ENCODE assay signal across 8 cellular contexts in genomic region chr2:31324000-31324633, GRCh38.
A peak's percentile ranks its signal among the peaks of the same experiment; 100 is the strongest.
DNase-seq lines count a peak whose midpoint lies in the region; ATAC-seq and TF ChIP-seq lines count a peak whose summit lies in the region.
"Had no signal": no experiment of that assay in that cellular context is flagged by ENCODE, and none has a peak within 500 bp of the region (broad histone marks: within the 10 kb centered on the region; RNA-seq: fewer than 3 reads in every experiment).

No MANE protein-coding gene starts in this region.

- H3K4me1 ChIP-seq in uterus: no peaks in the 10 kb centered on the region
- no peaks in the 10 kb centered on the region for H3K4me1 ChIP-seq in colonic mucosa

- POLR2A ChIA-PET in activated CD8-positive, alpha-beta T cell treated with anti-CD3 and anti-CD28 coated beads for 36 hours (lab: Charles Lee): no interaction called here
- POLR2A ChIA-PET in HEK293T (lab: Yijun Ruan, JAX): no interaction called here

- H3K4me3 Mint-ChIP-seq in activated CD8-positive, alpha-beta T cell treated with anti-CD3 and anti-CD28 coated beads for 36 hours: no peak overlapping the region

- no peak overlapping the region for H3K4me3 ChIP-seq in uterus
- no peak overlapping the region for H3K4me3 ChIP-seq in colonic mucosa
- H3K4me3 ChIP-seq: SK-N-MC had no signal

- H3K9me3 ChIP-seq in uterus: no peaks in the 10 kb centered on the region
- no peaks in the 10 kb centered on the region for H3K9me3 ChIP-seq in colonic mucosa

- no peaks in the 10 kb centered on the region for H3K9me3 Mint-ChIP-seq in activated CD8-positive, alpha-beta T cell treated with anti-CD3 and anti-CD28 coated beads for 36 hours

- ATAC-seq in GM18909 (IDR thresholded peaks at IDR 0.05; ENCODE audit: poor library complexity, unreplicated experiment) (peak; percentile 80), HG03025 (IDR thresholded peaks at IDR 0.05; ENCODE audit: low FRiP score, unreplicated experiment) (peak; percentile 70)
- peak; percentile 56 for ATAC-seq in activated CD8-positive, alpha-beta T cell treated with anti-CD3 and anti-CD28 coated beads for 36 hours

- no peaks in the 10 kb centered on the region for H3K36me3 Mint-ChIP-seq in activated CD8-positive, alpha-beta T cell treated with anti-CD3 and anti-CD28 coated beads for 36 hours (ENCODE audit: low read depth)

- CTCF ChIA-PET in activated CD8-positive, alpha-beta T cell treated with anti-CD3 and anti-CD28 coated beads for 36 hours (lab: Charles Lee): interaction anchor here (3.6 kb wide), 1 partner anchor 9 kb away, joined by 14 read pairs; no protein-coding TSS in a partner anchor
- CTCF ChIA-PET in HEK293T (lab: Yijun Ruan, JAX): no interaction called here

- DNase-seq in activated CD8-positive, alpha-beta T cell treated with anti-CD3 and anti-CD28 coated beads for 36 hours: no peak
- DNase-seq in myocyte (ENCODE audit: low read depth) (peak; percentile 3), uterus (no peak), HEK293T (ENCODE audit: extremely low spot score) (no peak), colonic mucosa (no peak)

- no peak for TF ChIP-seq POLR2A in uterus (IDR thresholded peaks at IDR 0.05)

- H3K27me3 ChIP-seq in uterus (no peaks in the 10 kb centered on the region), colonic mucosa (no peaks in the 10 kb centered on the region)

- H3K9ac ChIP-seq in colonic mucosa (ENCODE audit: low read depth in 2 of 2, low read length in 2 of 2): no peak overlapping the region

- H3K27ac ChIP-seq in uterus (no peak overlapping the region), colonic mucosa (no peak overlapping the region)
- H3K27ac ChIP-seq: SK-N-MC had no signal

- TF ChIP-seq CTCF in activated CD8-positive, alpha-beta T cell treated with anti-CD3 and anti-CD28 coated beads for 36 hours (IDR thresholded peaks at IDR 0.05): no peak
- TF ChIP-seq CTCF in uterus (IDR thresholded peaks at IDR 0.05) (no peak), colonic mucosa (IDR thresholded peaks at IDR 0.05) (no peak)

- intact Hi-C loops in activated CD8-positive, alpha-beta T cell treated with anti-CD3 and anti-CD28 coated beads for 36 hours (cut with micrococcal nuclease): loop anchor here (10.0 kb wide), 1 partner anchor 149 kb away; no protein-coding TSS in a partner anchor
- intact Hi-C loops in uterus (cut with DNase I; ENCODE audit: low total_unique reads): no loop called here
- intact Hi-C loops in colonic mucosa (cut with DNase I): no loop called here

- no peaks in the 10 kb centered on the region for H3K27me3 Mint-ChIP-seq in activated CD8-positive, alpha-beta T cell treated with anti-CD3 and anti-CD28 coated beads for 36 hours

- H3K36me3 ChIP-seq in uterus (no peaks in the 10 kb centered on the region), colonic mucosa (no peaks in the 10 kb centered on the region)

- H3K4me1 Mint-ChIP-seq in activated CD8-positive, alpha-beta T cell treated with anti-CD3 and anti-CD28 coated beads for 36 hours (ENCODE audit: low read depth): peaks cover 40% of the 10 kb centered on the region

- peak overlapping the region; percentile 65 for H3K27ac Mint-ChIP-seq in activated CD8-positive, alpha-beta T cell treated with anti-CD3 and anti-CD28 coated beads for 36 hours

TF ChIP-seq in HEK293T, 16 proteins besides CTCF, POLR2A, EP300 and RAD21:
- TF ChIP-seq L3MBTL2 (conservative IDR thresholded peaks at IDR 0.05): no peak
- TF ChIP-seq FOXA1 (IDR thresholded peaks at IDR 0.05): no peak
- TF ChIP-seq TARDBP (IDR thresholded peaks at IDR 0.05): no peak
- no peak for TF ChIP-seq BHLHE40 (IDR thresholded peaks at IDR 0.05; ENCODE audit: borderline replicate concordance)
- no peak for TF ChIP-seq FOXM1 (IDR thresholded peaks at IDR 0.05; ENCODE audit: borderline replicate concordance)
- TF ChIP-seq SP1 (IDR thresholded peaks at IDR 0.05): no peak
